Comparison of ENCODE assay signal across 3 cellular contexts in the genomic region with DNA sequence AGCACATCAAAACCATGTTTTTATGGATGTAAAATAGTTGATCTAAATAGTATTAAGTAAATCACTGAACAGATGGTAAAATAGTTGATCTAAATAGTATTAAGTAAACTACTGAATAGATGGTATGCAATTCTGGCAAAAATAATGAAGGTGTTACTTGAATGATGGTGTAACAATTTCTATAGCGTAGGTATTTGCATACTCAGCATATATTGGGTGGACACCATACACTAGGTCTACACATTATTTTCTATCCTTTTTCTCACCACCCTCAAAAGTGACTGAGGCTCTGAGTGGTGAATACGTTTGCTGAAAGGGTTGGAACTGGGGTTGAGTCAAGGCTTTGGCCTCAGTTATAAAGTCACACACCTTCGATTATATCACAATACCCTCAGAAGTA.
TF ChIP-seq lines count a peak whose summit lies in the region.

No MANE protein-coding gene starts in this region.

TF ChIP-seq in HepG2, 621 proteins besides CTCF, POLR2A, EP300 and RAD21:
- TF ChIP-seq MAFK (conservative IDR thresholded peaks at IDR 0.05 in 1 of 2, IDR thresholded peaks at IDR 0.05 in 1 of 2; ENCODE audit: low read length in 2 of 2) = peak; percentile 96 to 98
- no peak for TF ChIP-seq PITX1 (CRISPR knock-in tag; IDR thresholded peaks at IDR 0.05)
- TF ChIP-seq MAFF (IDR thresholded peaks at IDR 0.05; ENCODE audit: low read depth, low read length) = peak; percentile 98

TF ChIP-seq in IMR-90, 13 proteins besides CTCF, POLR2A, EP300 and RAD21:
- TF ChIP-seq MAFK (IDR thresholded peaks at IDR 0.05; ENCODE audit: low read depth, low read length) (peak; percentile 94), SMC3 (IDR thresholded peaks at IDR 0.05; ENCODE audit: low read depth, low read length) (no peak)

TF ChIP-seq in K562, 482 proteins besides CTCF, POLR2A, EP300 and RAD21:
- TF ChIP-seq, protein P1, sequence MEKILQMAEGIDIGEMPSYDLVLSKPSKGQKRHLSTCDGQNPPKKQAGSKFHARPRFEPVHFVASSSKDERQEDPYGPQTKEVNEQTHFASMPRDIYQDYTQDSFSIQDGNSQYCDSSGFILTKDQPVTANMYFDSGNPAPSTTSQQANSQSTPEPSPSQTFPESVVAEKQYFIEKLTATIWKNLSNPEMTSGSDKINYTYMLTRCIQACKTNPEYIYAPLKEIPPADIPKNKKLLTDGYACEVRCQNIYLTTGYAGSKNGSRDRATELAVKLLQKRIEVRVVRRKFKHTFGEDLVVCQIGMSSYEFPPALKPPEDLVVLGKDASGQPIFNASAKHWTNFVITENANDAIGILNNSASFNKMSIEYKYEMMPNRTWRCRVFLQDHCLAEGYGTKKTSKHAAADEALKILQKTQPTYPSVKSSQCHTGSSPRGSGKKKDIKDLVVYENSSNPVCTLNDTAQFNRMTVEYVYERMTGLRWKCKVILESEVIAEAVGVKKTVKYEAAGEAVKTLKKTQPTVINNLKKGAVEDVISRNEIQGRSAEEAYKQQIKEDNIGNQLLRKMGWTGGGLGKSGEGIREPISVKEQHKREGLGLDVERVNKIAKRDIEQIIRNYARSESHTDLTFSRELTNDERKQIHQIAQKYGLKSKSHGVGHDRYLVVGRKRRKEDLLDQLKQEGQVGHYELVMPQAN (IDR thresholded peaks at IDR 0.05; ENCODE audit: borderline replicate concordance) = no peak
- peak; percentile 70 for TF ChIP-seq C11orf30 (IDR thresholded peaks at IDR 0.05; ENCODE audit: low read depth)
- TF ChIP-seq ZNF354B (CRISPR knock-in tag; IDR thresholded peaks at IDR 0.05) = no peak
- TF ChIP-seq TEAD1 (CRISPR knock-in tag; IDR thresholded peaks at IDR 0.05) = no peak
- no peak for TF ChIP-seq LEF1 (IDR thresholded peaks at IDR 0.05)
- peak; percentile 79 for TF ChIP-seq ZNF316 (IDR thresholded peaks at IDR 0.05)
- TF ChIP-seq, protein P2, sequence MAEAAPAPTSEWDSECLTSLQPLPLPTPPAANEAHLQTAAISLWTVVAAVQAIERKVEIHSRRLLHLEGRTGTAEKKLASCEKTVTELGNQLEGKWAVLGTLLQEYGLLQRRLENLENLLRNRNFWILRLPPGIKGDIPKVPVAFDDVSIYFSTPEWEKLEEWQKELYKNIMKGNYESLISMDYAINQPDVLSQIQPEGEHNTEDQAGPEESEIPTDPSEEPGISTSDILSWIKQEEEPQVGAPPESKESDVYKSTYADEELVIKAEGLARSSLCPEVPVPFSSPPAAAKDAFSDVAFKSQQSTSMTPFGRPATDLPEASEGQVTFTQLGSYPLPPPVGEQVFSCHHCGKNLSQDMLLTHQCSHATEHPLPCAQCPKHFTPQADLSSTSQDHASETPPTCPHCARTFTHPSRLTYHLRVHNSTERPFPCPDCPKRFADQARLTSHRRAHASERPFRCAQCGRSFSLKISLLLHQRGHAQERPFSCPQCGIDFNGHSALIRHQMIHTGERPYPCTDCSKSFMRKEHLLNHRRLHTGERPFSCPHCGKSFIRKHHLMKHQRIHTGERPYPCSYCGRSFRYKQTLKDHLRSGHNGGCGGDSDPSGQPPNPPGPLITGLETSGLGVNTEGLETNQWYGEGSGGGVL (CRISPR knock-in tag; IDR thresholded peaks at IDR 0.05) = no peak
- no peak for TF ChIP-seq POLR2B (IDR thresholded peaks at IDR 0.05; ENCODE audit: low read depth, partially characterized antibody)
- TF ChIP-seq MYBL2 (IDR thresholded peaks at IDR 0.05; ENCODE audit: low read depth) = no peak
- TF ChIP-seq MYBL2 (CRISPR knock-in tag; IDR thresholded peaks at IDR 0.05; ENCODE audit: borderline replicate concordance) = no peak
- TF ChIP-seq FOXA3 (CRISPR knock-in tag; conservative IDR thresholded peaks at IDR 0.05 in 1 of 2, IDR thresholded peaks at IDR 0.05 in 1 of 2) = no peak
- TF ChIP-seq MAFF (IDR thresholded peaks at IDR 0.05; ENCODE audit: low read length) = peak; percentile 84
- no peak for TF ChIP-seq U2AF1 (optimal IDR thresholded peaks at IDR 0.05; ENCODE audit: low read depth, low read length)
- no peak for TF ChIP-seq FOXA1 (IDR thresholded peaks at IDR 0.05; ENCODE audit: borderline replicate concordance)
- TF ChIP-seq MAFG (tag; conservative IDR thresholded peaks at IDR 0.05) = peak; percentile 62
- TF ChIP-seq ZNF165 (CRISPR knock-in tag; IDR thresholded peaks at IDR 0.05; ENCODE audit: borderline replicate concordance) = no peak
- TF ChIP-seq, protein P3, sequence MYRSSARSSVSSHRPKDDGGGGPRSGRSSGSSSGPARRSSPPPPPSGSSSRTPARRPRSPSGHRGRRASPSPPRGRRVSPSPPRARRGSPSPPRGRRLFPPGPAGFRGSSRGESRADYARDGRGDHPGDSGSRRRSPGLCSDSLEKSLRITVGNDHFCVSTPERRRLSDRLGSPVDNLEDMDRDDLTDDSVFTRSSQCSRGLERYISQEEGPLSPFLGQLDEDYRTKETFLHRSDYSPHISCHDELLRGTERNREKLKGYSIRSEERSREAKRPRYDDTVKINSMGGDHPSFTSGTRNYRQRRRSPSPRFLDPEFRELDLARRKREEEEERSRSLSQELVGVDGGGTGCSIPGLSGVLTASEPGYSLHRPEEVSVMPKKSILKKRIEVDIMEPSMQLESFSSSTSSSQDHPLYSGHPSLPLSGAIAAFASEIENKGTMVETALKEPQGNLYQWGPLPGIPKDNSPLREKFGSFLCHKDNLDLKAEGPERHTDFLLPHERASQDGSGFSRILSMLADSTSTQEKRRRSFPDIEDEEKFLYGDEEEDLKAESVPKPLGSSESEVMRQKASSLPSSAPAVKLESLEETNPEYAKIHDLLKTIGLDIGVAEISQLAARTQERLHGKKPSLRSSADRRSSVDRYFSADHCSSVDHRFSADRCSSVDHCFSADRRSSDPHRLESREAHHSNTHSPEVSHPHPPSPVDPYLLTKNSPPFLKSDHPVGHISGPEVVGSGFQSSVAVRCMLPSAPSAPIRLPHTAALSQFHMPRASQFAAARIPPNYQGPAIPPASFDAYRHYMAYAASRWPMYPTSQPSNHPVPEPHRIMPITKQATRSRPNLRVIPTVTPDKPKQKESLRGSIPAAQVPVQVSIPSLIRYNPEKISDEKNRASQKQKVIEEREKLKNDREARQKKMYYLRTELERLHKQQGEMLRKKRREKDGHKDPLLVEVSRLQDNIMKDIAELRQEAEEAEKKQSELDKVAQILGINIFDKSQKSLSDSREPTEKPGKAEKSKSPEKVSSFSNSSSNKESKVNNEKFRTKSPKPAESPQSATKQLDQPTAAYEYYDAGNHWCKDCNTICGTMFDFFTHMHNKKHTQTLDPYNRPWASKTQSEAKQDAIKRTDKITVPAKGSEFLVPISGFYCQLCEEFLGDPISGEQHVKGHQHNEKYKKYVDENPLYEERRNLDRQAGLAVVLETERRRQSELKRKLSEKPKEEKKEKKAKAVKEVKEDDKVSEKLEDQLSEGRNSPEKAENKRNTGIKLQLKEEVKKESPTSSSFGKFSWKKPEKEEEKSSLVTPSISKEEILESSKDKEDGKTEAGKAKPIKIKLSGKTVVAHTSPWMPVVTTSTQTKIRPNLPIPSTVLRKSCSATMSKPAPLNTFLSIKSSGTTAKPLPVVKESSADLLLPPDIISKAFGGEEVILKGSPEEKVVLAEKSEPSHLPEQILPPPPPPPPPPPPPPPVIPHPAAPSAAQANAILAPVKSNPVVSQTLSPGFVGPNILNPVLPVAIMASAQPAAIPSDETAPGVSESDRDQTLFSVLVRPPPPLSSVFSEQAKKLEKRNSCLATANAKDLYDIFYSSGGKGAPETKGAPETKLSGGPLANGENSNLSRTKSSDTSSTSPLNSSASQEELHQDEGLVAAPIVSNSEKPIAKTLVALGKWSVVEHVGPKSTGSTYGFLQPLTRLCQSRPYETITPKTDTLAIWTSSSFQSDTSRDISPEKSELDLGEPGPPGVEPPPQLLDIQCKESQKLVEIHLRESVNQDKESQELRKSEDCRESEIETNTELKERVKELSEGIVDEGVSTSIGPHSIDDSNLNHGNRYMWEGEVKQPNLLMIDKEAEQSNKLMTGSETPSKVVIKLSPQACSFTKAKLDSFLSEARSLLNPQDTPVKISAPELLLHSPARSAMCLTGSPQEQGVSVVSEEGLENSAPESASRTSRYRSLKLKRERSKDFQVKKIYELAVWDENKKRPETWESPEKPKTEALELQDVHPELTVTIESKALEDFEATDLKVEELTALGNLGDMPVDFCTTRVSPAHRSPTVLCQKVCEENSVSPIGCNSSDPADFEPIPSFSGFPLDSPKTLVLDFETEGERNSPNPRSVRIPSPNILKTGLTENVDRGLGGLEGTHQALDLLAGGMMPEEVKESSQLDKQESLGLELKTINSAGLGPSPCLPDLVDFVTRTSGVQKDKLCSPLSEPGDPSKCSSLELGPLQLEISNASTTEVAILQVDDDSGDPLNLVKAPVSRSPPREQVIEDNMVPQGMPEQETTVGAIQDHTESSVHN (IDR thresholded peaks at IDR 0.05; ENCODE audit: borderline replicate concordance in 1 of 2, low read depth in 1 of 2) = no peak
- TF ChIP-seq MAFK (IDR thresholded peaks at IDR 0.05; ENCODE audit: low read length) = peak; percentile 89
- no peak for TF ChIP-seq CREB1 (IDR thresholded peaks at IDR 0.05)
- no peak for TF ChIP-seq CREB1 (CRISPR knock-in tag; IDR thresholded peaks at IDR 0.05)
- TF ChIP-seq, protein P4, sequence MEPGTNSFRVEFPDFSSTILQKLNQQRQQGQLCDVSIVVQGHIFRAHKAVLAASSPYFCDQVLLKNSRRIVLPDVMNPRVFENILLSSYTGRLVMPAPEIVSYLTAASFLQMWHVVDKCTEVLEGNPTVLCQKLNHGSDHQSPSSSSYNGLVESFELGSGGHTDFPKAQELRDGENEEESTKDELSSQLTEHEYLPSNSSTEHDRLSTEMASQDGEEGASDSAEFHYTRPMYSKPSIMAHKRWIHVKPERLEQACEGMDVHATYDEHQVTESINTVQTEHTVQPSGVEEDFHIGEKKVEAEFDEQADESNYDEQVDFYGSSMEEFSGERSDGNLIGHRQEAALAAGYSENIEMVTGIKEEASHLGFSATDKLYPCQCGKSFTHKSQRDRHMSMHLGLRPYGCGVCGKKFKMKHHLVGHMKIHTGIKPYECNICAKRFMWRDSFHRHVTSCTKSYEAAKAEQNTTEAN (CRISPR knock-in tag; IDR thresholded peaks at IDR 0.05) = no peak
- TF ChIP-seq, protein P5, sequence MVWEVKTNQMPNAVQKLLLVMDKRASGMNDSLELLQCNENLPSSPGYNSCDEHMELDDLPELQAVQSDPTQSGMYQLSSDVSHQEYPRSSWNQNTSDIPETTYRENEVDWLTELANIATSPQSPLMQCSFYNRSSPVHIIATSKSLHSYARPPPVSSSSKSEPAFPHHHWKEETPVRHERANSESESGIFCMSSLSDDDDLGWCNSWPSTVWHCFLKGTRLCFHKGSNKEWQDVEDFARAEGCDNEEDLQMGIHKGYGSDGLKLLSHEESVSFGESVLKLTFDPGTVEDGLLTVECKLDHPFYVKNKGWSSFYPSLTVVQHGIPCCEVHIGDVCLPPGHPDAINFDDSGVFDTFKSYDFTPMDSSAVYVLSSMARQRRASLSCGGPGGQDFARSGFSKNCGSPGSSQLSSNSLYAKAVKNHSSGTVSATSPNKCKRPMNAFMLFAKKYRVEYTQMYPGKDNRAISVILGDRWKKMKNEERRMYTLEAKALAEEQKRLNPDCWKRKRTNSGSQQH (CRISPR knock-in tag; IDR thresholded peaks at IDR 0.05) = no peak
- no peak for TF ChIP-seq ZNF830 (CRISPR knock-in tag; IDR thresholded peaks at IDR 0.05)
- no peak for TF ChIP-seq RFX7 (CRISPR knock-in tag; IDR thresholded peaks at IDR 0.05)
- no peak for TF ChIP-seq ZNF695 (CRISPR knock-in tag; IDR thresholded peaks at IDR 0.05)
- no peak for TF ChIP-seq SP1 (CRISPR knock-in tag; IDR thresholded peaks at IDR 0.05)
- TF ChIP-seq TCFL5 (CRISPR knock-in tag; conservative IDR thresholded peaks at IDR 0.05) = no peak
- no peak for TF ChIP-seq GABPB1 (CRISPR knock-in tag; IDR thresholded peaks at IDR 0.05)
- TF ChIP-seq ZKSCAN3 (CRISPR knock-in tag; IDR thresholded peaks at IDR 0.05) = no peak
- no peak for TF ChIP-seq EHMT2 (IDR thresholded peaks at IDR 0.05)
- TF ChIP-seq ZKSCAN1 (IDR thresholded peaks at IDR 0.05; ENCODE audit: low read depth, low read length) = no peak
- TF ChIP-seq TFAM (CRISPR knock-in tag; conservative IDR thresholded peaks at IDR 0.05) = no peak
- no peak for TF ChIP-seq SOX6 (IDR thresholded peaks at IDR 0.05)
- no peak for TF ChIP-seq FOXK2 (conservative IDR thresholded peaks at IDR 0.05 in 1 of 2, IDR thresholded peaks at IDR 0.05 in 1 of 2; ENCODE audit: low read depth in 2 of 2)
- no peak for TF ChIP-seq EZH2 (IDR thresholded peaks at IDR 0.05; ENCODE audit: borderline replicate concordance, low read depth, low read length)
- TF ChIP-seq PRMT5 (CRISPR knock-in tag; IDR thresholded peaks at IDR 0.05) = no peak
- TF ChIP-seq ZNF23 (CRISPR knock-in tag; IDR thresholded peaks at IDR 0.05) = no peak
